Comparison of ENCODE assay signal across 8 cellular contexts in the genomic region with DNA sequence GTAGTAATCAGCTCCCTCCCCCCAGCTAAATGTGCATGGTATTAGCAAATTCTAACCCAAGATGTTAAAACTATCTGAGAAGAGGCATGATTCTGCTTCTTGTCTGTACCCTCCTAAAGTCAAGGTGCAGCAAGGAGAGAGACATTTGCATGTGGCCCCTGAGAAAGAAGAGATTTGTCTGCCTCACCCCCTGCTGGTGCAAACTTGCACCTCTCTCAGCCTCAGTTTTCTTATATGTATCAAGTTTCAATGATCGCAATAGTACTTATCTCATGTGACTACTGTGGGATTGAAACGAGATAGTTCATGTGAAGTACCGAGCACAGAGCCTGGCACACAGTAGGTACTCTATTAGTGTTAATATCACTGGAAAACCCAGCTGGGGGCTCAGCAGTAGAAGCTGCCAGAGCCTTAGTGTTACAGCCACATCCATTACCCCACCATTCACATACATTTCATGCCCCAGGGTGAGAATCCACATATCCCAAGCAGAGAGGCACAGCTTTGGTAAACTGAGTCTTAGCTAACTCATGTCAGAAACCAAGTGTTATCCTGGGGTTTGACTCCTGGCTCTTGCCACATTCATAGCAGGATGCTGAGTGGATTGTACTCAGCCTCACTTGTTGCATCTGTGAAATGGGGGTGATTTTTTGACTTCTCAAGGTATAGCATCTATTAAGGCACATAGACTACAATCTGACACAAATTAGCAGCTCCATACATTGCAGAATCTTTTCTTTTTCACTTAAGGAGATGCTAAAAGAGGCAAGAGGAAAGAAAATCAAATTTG. TPM values are rescaled to one million over a fixed set of nuclear protein-coding genes. Genes with fewer than 3 reads are reported as not detected.
DNase-seq lines count a peak whose midpoint lies in the region; ATAC-seq and TF ChIP-seq lines count a peak whose summit lies in the region.

No MANE protein-coding gene starts in this region.

- peaks cover 93% of the 10 kb centered on the region for H3K79me2 ChIP-seq in MM.1S (ENCODE audit: low read length)

- DNase-seq in left ventricle myocardium inferior, result no peak
- no peak for DNase-seq in left cardiac atrium
- DNase-seq in MM.1S, result peak; percentile 72
- no peak for DNase-seq in epithelial cell of prostate (ENCODE audit: low read depth, low spot score)
- no peak for DNase-seq in upper lobe of left lung
- no peak for DNase-seq in AML-193 (lab: John Stamatoyannopoulos, UW)
- no peak for DNase-seq in NCI-H146 treated with DMSO at 0.1 percent for 48 hours (lab: John Stamatoyannopoulos, UW; ENCODE audit: unreplicated experiment)

- intact Hi-C loops in left ventricle myocardium inferior (cut with micrococcal nuclease), result no loop called here
- intact Hi-C loops in left cardiac atrium (cut with DNase I), result no loop called here

- H3K4me3 ChIP-seq in left ventricle myocardium inferior (no peak overlapping the region), MM.1S (ENCODE audit: low read length) (peak overlapping the region; percentile 44; the same call in 1 of the 2 replicates), upper lobe of left lung (no peak overlapping the region)

- no peak for TF ChIP-seq POLR2A in upper lobe of left lung (IDR thresholded peaks at IDR 0.05)

- WGBS in upper lobe of left lung, 2 donors, result 57 to 59% methylated on average over 3 of the region's 3 CpGs

- no peak for TF ChIP-seq EP300 in upper lobe of left lung (IDR thresholded peaks at IDR 0.05)

- no peak overlapping the region for H3K27ac ChIP-seq in left ventricle myocardium inferior (replicated peaks)
- peak overlapping the region; percentile 98 for H3K27ac ChIP-seq in MM.1S (ENCODE audit: low read length)
- H3K27ac ChIP-seq in epithelial cell of prostate, result peak overlapping the region; percentile 95
- peak overlapping the region; percentile 47 to 79 (median 60) for H3K27ac ChIP-seq in upper lobe of left lung

- H4K20me1 ChIP-seq in MM.1S (ENCODE audit: insufficient read depth, low read length), result 0 out of 2 replicates have a peak, but pooled peaks cover 3% of the 10 kb centered on the region

- peak; percentile 20 for TF ChIP-seq CTCF in left ventricle myocardium inferior (IDR thresholded peaks at IDR 0.05; ENCODE audit: borderline replicate concordance)
- TF ChIP-seq CTCF in MM.1S (IDR thresholded peaks at IDR 0.05; ENCODE audit: low read length), result peak; percentile 73
- TF ChIP-seq CTCF in upper lobe of left lung (IDR thresholded peaks at IDR 0.05), result peak in 2 of 6 experiments; percentile 18 to 43

- H3K9me2 ChIP-seq in MM.1S (replicated peaks; ENCODE audit: insufficient read depth, low read length), result no peaks in the 10 kb centered on the region

- H3K4me1 ChIP-seq in left ventricle myocardium inferior (peaks cover 44% of the 10 kb centered on the region), MM.1S (ENCODE audit: low read length) (peaks cover 83% of the 10 kb centered on the region), upper lobe of left lung (peaks cover 83 to 98% (median 95%) of the 10 kb centered on the region in 4 donors)

- H3F3A ChIP-seq in MM.1S (ENCODE audit: insufficient read depth, low read length), result peaks cover 49% of the 10 kb centered on the region

- H3K9ac ChIP-seq in MM.1S (ENCODE audit: low read length), result peak overlapping the region; percentile 84

- H3K9me3 ChIP-seq in left ventricle myocardium inferior (replicated peaks) (no peaks in the 10 kb centered on the region), MM.1S (replicated peaks; ENCODE audit: insufficient read depth, low read length) (no peaks in the 10 kb centered on the region), upper lobe of left lung (no peaks in the 10 kb centered on the region)

- H3K27me3 ChIP-seq in left ventricle myocardium inferior (ENCODE audit: low read depth), result no peaks in the 10 kb centered on the region
- no peaks in the 10 kb centered on the region for H3K27me3 ChIP-seq in MM.1S (replicated peaks; ENCODE audit: insufficient read depth, low read length)
- H3K27me3 ChIP-seq in upper lobe of left lung, result no peaks in the 10 kb centered on the region

- H3K36me3 ChIP-seq in left ventricle myocardium inferior (no peaks in the 10 kb centered on the region), MM.1S (replicated peaks; ENCODE audit: insufficient read depth, low read length) (no peaks in the 10 kb centered on the region), upper lobe of left lung (no peaks in the 10 kb centered on the region)

- no peak overlapping the region for H2AFZ ChIP-seq in MM.1S (ENCODE audit: low read length)

- H3K4me2 ChIP-seq in MM.1S (ENCODE audit: low read depth, low read length), result peak overlapping the region; percentile 85

- ATAC-seq in left cardiac atrium, result no peak
- ATAC-seq in upper lobe of left lung (ENCODE audit: low FRiP score in 2 of 2), result no peak
- no peak for ATAC-seq in HG03432 (IDR thresholded peaks at IDR 0.05; ENCODE audit: unreplicated experiment)

RNA-seq across cellular contexts. Expression of a gene that starts 24.9 kb away (rescaled TPM):
- total RNA-seq in left ventricle myocardium inferior (14.0 TPM), left cardiac atrium (10 to 100 TPM; 63.6 to 71.2 TPM), upper lobe of left lung (100 to 1,000 TPM; 454 to 696 (median 551) TPM)

Comparison
In these comparisons a context has a peak if more than half of its experiments do, and no peak if none do; other contexts are left out.
1. RNA of a gene that starts 24.9 kb away (total RNA-seq): 454 to 696 TPM in upper lobe of left lung; 63.6 to 71.2 TPM in left cardiac atrium and 14.0 TPM in left ventricle myocardium inferior (single experiment); every median in the first group is over 4 times any median in the second.